Comparison of ENCODE assay signal across 1 cellular context in the genomic region with DNA sequence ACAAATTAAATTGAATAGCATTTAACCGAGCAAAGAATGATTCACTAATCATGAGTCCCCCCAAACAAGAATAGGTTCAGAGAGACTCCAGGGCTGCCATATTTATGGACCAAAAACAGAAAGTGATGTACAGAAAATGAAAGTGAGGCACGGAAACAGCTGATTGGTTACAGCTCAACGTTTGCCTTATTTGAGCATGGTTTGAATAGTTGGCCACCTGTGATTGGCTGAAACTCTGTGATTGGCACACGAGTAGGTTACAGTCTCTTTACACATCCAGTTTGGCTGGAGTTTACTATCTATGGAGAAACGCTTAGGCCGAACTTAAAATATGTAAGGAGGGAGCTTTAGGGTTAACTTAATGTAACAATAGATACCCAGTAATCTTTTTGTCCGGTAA.
TF ChIP-seq lines count a peak whose summit lies in the region.

No MANE protein-coding gene starts in this region.

TF ChIP-seq in K562, 482 proteins besides CTCF, POLR2A, EP300 and RAD21:
- TF ChIP-seq SMARCB1 (IDR thresholded peaks at IDR 0.05; ENCODE audit: insufficient read length, low read depth): no peak
- no peak for TF ChIP-seq U2AF1 (optimal IDR thresholded peaks at IDR 0.05; ENCODE audit: low read depth, low read length)
- TF ChIP-seq STAG1 (CRISPR knock-in tag; IDR thresholded peaks at IDR 0.05; ENCODE audit: borderline replicate concordance): no peak
- no peak for TF ChIP-seq HNRNPH1 (optimal IDR thresholded peaks at IDR 0.05; ENCODE audit: low read depth, low read length)
- TF ChIP-seq NFYB (IDR thresholded peaks at IDR 0.05; ENCODE audit: extremely low read depth, insufficient read length): no peak
- peak in 1 of 2 experiments; percentile 94; a peak in 2 of 4 replicates for TF ChIP-seq SRF (CRISPR knock-in tag; IDR thresholded peaks at IDR 0.05)
- TF ChIP-seq ZNF24 (IDR thresholded peaks at IDR 0.05): no peak
- no peak for TF ChIP-seq HDAC2 (IDR thresholded peaks at IDR 0.05)
- TF ChIP-seq ZFX (CRISPR knock-in tag; IDR thresholded peaks at IDR 0.05): no peak
- TF ChIP-seq FOXM1 (IDR thresholded peaks at IDR 0.05; ENCODE audit: low read depth): peak; percentile 80
- TF ChIP-seq FOXM1 (CRISPR knock-in tag; IDR thresholded peaks at IDR 0.05; ENCODE audit: low read depth): no peak
- no peak for TF ChIP-seq PREB (CRISPR knock-in tag; IDR thresholded peaks at IDR 0.05)
- no peak for TF ChIP-seq SMAD2 (IDR thresholded peaks at IDR 0.05; ENCODE audit: low read depth, low read length)
- TF ChIP-seq ZC3H4 (CRISPR knock-in tag; IDR thresholded peaks at IDR 0.05; ENCODE audit: borderline replicate concordance): no peak
- TF ChIP-seq MCM7 (IDR thresholded peaks at IDR 0.05): no peak
- TF ChIP-seq ZNF668 (CRISPR knock-in tag; IDR thresholded peaks at IDR 0.05): no peak
- TF ChIP-seq, protein P1, sequence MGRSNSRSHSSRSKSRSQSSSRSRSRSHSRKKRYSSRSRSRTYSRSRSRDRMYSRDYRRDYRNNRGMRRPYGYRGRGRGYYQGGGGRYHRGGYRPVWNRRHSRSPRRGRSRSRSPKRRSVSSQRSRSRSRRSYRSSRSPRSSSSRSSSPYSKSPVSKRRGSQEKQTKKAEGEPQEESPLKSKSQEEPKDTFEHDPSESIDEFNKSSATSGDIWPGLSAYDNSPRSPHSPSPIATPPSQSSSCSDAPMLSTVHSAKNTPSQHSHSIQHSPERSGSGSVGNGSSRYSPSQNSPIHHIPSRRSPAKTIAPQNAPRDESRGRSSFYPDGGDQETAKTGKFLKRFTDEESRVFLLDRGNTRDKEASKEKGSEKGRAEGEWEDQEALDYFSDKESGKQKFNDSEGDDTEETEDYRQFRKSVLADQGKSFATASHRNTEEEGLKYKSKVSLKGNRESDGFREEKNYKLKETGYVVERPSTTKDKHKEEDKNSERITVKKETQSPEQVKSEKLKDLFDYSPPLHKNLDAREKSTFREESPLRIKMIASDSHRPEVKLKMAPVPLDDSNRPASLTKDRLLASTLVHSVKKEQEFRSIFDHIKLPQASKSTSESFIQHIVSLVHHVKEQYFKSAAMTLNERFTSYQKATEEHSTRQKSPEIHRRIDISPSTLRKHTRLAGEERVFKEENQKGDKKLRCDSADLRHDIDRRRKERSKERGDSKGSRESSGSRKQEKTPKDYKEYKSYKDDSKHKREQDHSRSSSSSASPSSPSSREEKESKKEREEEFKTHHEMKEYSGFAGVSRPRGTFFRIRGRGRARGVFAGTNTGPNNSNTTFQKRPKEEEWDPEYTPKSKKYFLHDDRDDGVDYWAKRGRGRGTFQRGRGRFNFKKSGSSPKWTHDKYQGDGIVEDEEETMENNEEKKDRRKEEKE (IDR thresholded peaks at IDR 0.05; ENCODE audit: borderline replicate concordance in 1 of 2, control insufficient read depth in 1 of 2, low read depth in 2 of 2, low read length in 1 of 2): no peak
- no peak for TF ChIP-seq FOXP1 (CRISPR knock-in tag; IDR thresholded peaks at IDR 0.05)
- no peak for TF ChIP-seq RBFOX2 (IDR thresholded peaks at IDR 0.05; ENCODE audit: low read depth, low read length)
- TF ChIP-seq MCM3 (IDR thresholded peaks at IDR 0.05): no peak
- TF ChIP-seq NFIX (CRISPR knock-in tag; IDR thresholded peaks at IDR 0.05; ENCODE audit: low read depth): no peak
- TF ChIP-seq BRD9 (IDR thresholded peaks at IDR 0.05; ENCODE audit: low read depth, partially characterized antibody): no peak
- no peak for TF ChIP-seq ZKSCAN3 (CRISPR knock-in tag; IDR thresholded peaks at IDR 0.05)
- no peak for TF ChIP-seq GTF2F1 (IDR thresholded peaks at IDR 0.05; ENCODE audit: low read depth, low read length)
- peak; percentile 55; the same call in 1 of the 2 replicates for TF ChIP-seq MYBL2 (IDR thresholded peaks at IDR 0.05; ENCODE audit: low read depth)
- TF ChIP-seq MYBL2 (CRISPR knock-in tag; IDR thresholded peaks at IDR 0.05; ENCODE audit: borderline replicate concordance): no peak
- TF ChIP-seq RBM15 (IDR thresholded peaks at IDR 0.05; ENCODE audit: insufficient read depth, low read length): no peak
- no peak for TF ChIP-seq ZNF445 (CRISPR knock-in tag; IDR thresholded peaks at IDR 0.05; ENCODE audit: low read depth)
- TF ChIP-seq ZNF280A (IDR thresholded peaks at IDR 0.05; ENCODE audit: low read depth, partially characterized antibody): no peak
- no peak for TF ChIP-seq EGR1 (conservative IDR thresholded peaks at IDR 0.05)
- TF ChIP-seq, protein P2, sequence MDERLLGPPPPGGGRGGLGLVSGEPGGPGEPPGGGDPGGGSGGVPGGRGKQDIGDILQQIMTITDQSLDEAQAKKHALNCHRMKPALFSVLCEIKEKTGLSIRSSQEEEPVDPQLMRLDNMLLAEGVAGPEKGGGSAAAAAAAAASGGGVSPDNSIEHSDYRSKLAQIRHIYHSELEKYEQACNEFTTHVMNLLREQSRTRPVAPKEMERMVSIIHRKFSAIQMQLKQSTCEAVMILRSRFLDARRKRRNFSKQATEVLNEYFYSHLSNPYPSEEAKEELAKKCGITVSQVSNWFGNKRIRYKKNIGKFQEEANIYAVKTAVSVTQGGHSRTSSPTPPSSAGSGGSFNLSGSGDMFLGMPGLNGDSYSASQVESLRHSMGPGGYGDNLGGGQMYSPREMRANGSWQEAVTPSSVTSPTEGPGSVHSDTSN (CRISPR knock-in tag; IDR thresholded peaks at IDR 0.05; ENCODE audit: low read depth): no peak
- TF ChIP-seq, protein P2 (tag; conservative IDR thresholded peaks at IDR 0.05; ENCODE audit: low read depth): peak; percentile 63
- no peak for TF ChIP-seq E2F3 (CRISPR knock-in tag; IDR thresholded peaks at IDR 0.05)
- TF ChIP-seq ZKSCAN8 (CRISPR knock-in tag; IDR thresholded peaks at IDR 0.05): no peak
- TF ChIP-seq DACH1 (IDR thresholded peaks at IDR 0.05; ENCODE audit: partially characterized antibody): peak; percentile 41
- TF ChIP-seq RHOXF2B (CRISPR knock-in tag; conservative IDR thresholded peaks at IDR 0.05): no peak
- TF ChIP-seq TFAM (CRISPR knock-in tag; conservative IDR thresholded peaks at IDR 0.05): no peak
- TF ChIP-seq EHMT2 (IDR thresholded peaks at IDR 0.05): no peak
- TF ChIP-seq NFXL1 (CRISPR knock-in tag; IDR thresholded peaks at IDR 0.05): no peak
- TF ChIP-seq, protein P3, sequence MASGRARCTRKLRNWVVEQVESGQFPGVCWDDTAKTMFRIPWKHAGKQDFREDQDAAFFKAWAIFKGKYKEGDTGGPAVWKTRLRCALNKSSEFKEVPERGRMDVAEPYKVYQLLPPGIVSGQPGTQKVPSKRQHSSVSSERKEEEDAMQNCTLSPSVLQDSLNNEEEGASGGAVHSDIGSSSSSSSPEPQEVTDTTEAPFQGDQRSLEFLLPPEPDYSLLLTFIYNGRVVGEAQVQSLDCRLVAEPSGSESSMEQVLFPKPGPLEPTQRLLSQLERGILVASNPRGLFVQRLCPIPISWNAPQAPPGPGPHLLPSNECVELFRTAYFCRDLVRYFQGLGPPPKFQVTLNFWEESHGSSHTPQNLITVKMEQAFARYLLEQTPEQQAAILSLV (tag; IDR thresholded peaks at IDR 0.05): no peak
- TF ChIP-seq, protein P4, sequence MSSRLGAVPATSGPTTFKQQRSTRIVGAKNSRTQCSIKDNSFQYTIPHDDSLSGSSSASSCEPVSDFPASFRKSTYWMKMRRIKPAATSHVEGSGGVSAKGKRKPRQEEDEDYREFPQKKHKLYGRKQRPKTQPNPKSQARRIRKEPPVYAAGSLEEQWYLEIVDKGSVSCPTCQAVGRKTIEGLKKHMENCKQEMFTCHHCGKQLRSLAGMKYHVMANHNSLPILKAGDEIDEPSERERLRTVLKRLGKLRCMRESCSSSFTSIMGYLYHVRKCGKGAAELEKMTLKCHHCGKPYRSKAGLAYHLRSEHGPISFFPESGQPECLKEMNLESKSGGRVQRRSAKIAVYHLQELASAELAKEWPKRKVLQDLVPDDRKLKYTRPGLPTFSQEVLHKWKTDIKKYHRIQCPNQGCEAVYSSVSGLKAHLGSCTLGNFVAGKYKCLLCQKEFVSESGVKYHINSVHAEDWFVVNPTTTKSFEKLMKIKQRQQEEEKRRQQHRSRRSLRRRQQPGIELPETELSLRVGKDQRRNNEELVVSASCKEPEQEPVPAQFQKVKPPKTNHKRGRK (tag; IDR thresholded peaks at IDR 0.05): no peak
- TF ChIP-seq, protein P5, sequence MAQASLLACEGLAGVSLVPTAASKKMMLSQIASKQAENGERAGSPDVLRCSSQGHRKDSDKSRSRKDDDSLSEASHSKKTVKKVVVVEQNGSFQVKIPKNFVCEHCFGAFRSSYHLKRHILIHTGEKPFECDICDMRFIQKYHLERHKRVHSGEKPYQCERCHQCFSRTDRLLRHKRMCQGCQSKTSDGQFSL (CRISPR knock-in tag; IDR thresholded peaks at IDR 0.05): no peak
- TF ChIP-seq, protein P5 (tag; IDR thresholded peaks at IDR 0.05): no peak
- TF ChIP-seq, protein P6, sequence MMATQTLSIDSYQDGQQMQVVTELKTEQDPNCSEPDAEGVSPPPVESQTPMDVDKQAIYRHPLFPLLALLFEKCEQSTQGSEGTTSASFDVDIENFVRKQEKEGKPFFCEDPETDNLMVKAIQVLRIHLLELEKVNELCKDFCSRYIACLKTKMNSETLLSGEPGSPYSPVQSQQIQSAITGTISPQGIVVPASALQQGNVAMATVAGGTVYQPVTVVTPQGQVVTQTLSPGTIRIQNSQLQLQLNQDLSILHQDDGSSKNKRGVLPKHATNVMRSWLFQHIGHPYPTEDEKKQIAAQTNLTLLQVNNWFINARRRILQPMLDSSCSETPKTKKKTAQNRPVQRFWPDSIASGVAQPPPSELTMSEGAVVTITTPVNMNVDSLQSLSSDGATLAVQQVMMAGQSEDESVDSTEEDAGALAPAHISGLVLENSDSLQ (IDR thresholded peaks at IDR 0.05): peak; percentile 95
- TF ChIP-seq ZNF175 (CRISPR knock-in tag; IDR thresholded peaks at IDR 0.05; ENCODE audit: low read depth): no peak
- TF ChIP-seq, protein P7, sequence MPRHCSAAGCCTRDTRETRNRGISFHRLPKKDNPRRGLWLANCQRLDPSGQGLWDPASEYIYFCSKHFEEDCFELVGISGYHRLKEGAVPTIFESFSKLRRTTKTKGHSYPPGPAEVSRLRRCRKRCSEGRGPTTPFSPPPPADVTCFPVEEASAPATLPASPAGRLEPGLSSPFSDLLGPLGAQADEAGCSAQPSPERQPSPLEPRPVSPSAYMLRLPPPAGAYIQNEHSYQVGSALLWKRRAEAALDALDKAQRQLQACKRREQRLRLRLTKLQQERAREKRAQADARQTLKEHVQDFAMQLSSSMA (CRISPR knock-in tag; IDR thresholded peaks at IDR 0.05): no peak
- TF ChIP-seq ZNF444 (CRISPR knock-in tag; IDR thresholded peaks at IDR 0.05): no peak
- TF ChIP-seq MCM5 (IDR thresholded peaks at IDR 0.05; ENCODE audit: low read depth): no peak
- TF ChIP-seq SREBF1 (IDR thresholded peaks at IDR 0.05; ENCODE audit: borderline replicate concordance, low read depth, low read length): no peak
